In the genomic region with DNA sequence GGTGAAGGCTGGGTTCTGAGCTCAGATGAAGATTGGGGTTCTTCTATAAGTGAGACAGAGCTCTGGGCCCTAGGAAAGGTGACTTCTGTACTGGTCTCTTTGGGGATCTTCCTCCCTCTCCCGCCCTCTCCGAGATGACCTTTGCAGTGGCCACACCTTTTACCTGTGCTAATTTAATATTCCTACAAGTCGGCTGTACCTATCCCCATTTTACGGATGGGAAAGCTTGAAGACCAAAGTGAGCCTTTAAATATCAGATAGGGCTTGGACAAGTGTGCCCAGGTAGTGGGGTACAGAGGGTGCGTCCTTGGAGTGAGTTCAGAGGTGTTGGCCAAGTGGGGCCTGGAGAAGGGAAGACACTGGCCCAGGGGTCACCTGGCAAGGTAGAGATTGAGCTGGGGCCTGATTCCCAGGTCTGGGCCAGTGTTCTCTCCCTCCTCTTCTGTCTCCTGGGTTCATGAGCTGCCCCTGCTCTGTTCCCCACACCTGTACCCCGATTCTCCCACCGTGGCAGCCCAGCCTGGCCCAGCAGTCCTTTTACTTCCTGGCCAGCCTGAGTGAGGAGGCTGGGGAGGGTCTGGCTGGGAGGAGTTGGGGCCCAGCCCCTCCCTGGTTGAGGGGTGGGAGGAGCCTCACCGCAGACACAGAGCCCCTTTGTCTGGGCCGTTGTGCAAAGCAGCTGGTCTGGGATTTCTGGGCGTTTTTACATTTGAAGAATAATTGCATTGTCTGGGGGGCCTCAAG, we compare ENCODE assay signal across 13 cellular contexts. TPM values are rescaled to one million over a fixed set of nuclear protein-coding genes. Genes with fewer than 3 reads are reported as not detected.
A peak's percentile ranks its signal among the peaks of the same experiment; 100 is the strongest.
DNase-seq lines count a peak whose midpoint lies in the region; ATAC-seq and TF ChIP-seq lines count a peak whose summit lies in the region.
"Had no signal": no experiment of that assay in that cellular context is flagged by ENCODE, and none has a peak within 500 bp of the region (broad histone marks: within the 10 kb centered on the region; RNA-seq: fewer than 3 reads in every experiment).

No MANE protein-coding gene starts in this region.

- H3K27ac ChIP-seq in lower lobe of right lung: no peak overlapping the region
- H3K27ac ChIP-seq: brain microvascular endothelial cell, suprapubic skin, VCaP had no signal

- H3K4me3 Mint-ChIP-seq in Calu3 (ENCODE audit: low read depth, unreplicated experiment) (no peak overlapping the region), glutamatergic neuron (ENCODE audit: unreplicated experiment) (no peak overlapping the region), chondrocyte (ENCODE audit: unreplicated experiment) (no peak overlapping the region), T-cell (no peak overlapping the region)
- no peak overlapping the region for H3K4me3 Mint-ChIP-seq in activated T-cell treated with anti-CD3 and anti-CD28 coated beads, Interleukin-2, amount 50 U/mL, for 72 hours

- no peaks in the 10 kb centered on the region for H3K27me3 ChIP-seq in lower lobe of right lung (ENCODE audit: low read depth)
- H3K27me3 ChIP-seq: brain microvascular endothelial cell, suprapubic skin had no signal

- CTCF ChIA-PET in Calu3 (lab: Charles Lee): interaction anchor here (0.5 to 1.2 kb wide), 2 partner anchors 32 to 596 kb away, joined by 3 to 4 read pairs; no protein-coding TSS in a partner anchor
- CTCF ChIA-PET in T-cell (lab: Charles Lee): interaction anchor here in 1 of 2 donors (0.6 kb wide), 1 partner anchor 21 kb away, joined by 3 read pairs; no protein-coding TSS in a partner anchor

- intact Hi-C loops in Calu3 (cut with micrococcal nuclease; ENCODE audit: unreplicated experiment) (no loop called here), lower lobe of right lung (cut with DNase I) (no loop called here)

- H3K9me3 Mint-ChIP-seq in Calu3 (ENCODE audit: low read depth, unreplicated experiment) (no peaks in the 10 kb centered on the region), glutamatergic neuron (ENCODE audit: unreplicated experiment) (peaks cover 13% of the 10 kb centered on the region), chondrocyte (ENCODE audit: low read depth) (no peaks in the 10 kb centered on the region), T-cell (no peaks in the 10 kb centered on the region)
- no peaks in the 10 kb centered on the region for H3K9me3 Mint-ChIP-seq in activated T-cell treated with anti-CD3 and anti-CD28 coated beads, Interleukin-2, amount 50 U/mL, for 72 hours

- ATAC-seq in activated T-cell treated with anti-CD3 and anti-CD28 coated beads, Interleukin-2, amount 50 U/mL, for 72 hours (replicated peaks in 1 of 2): no peak
- ATAC-seq in T-cell (replicated peaks in 1 of 4) (no peak), lower lobe of right lung (no peak)
- ATAC-seq: Right ventricle myocardium inferior had no signal

- no TSS peak for BruUV-seq in Calu3 (replicated peaks; lab: Mats Ljungman, UMichigan)

- no peaks in the 10 kb centered on the region for H3K9me3 ChIP-seq in lower lobe of right lung
- H3K9me3 ChIP-seq: suprapubic skin had no signal

- H3K36me3 Mint-ChIP-seq in Calu3 (ENCODE audit: insufficient read depth, unreplicated experiment) (peaks cover 7% of the 10 kb centered on the region), glutamatergic neuron (ENCODE audit: unreplicated experiment) (no peaks in the 10 kb centered on the region), chondrocyte (ENCODE audit: low read depth) (no peaks in the 10 kb centered on the region), T-cell (no peaks in the 10 kb centered on the region)
- no peaks in the 10 kb centered on the region for H3K36me3 Mint-ChIP-seq in activated T-cell treated with anti-CD3 and anti-CD28 coated beads, Interleukin-2, amount 50 U/mL, for 72 hours (ENCODE audit: insufficient read depth in 2 of 2)

- H3K27ac Mint-ChIP-seq in Calu3 (ENCODE audit: unreplicated experiment) (peak overlapping the region; percentile 47), glutamatergic neuron (ENCODE audit: unreplicated experiment) (peak overlapping the region; percentile 82), chondrocyte (ENCODE audit: unreplicated experiment) (no peak overlapping the region), T-cell (no peak overlapping the region)
- H3K27ac Mint-ChIP-seq in activated T-cell treated with anti-CD3 and anti-CD28 coated beads, Interleukin-2, amount 50 U/mL, for 72 hours: no peak overlapping the region

- no peaks in the 10 kb centered on the region for H3K27me3 Mint-ChIP-seq in Calu3 (ENCODE audit: unreplicated experiment)
- peaks cover 7% of the 10 kb centered on the region for H3K27me3 Mint-ChIP-seq in glutamatergic neuron (ENCODE audit: unreplicated experiment)
- no peaks in the 10 kb centered on the region for H3K27me3 Mint-ChIP-seq in chondrocyte (ENCODE audit: low read depth)
- H3K27me3 Mint-ChIP-seq in activated T-cell treated with anti-CD3 and anti-CD28 coated beads, Interleukin-2, amount 50 U/mL, for 72 hours (ENCODE audit: low read depth): peaks cover 3% of the 10 kb centered on the region
- H3K27me3 Mint-ChIP-seq in T-cell: peaks cover 0 to 4% of the 10 kb centered on the region in 2 donors

- DNase-seq in Calu3 (peak; percentile 62), NCI-H526 treated with DMSO at 0.1 percent for 48 hours (lab: John Stamatoyannopoulos, UW) (peak; percentile 96), glutamatergic neuron (peak; percentile 43), occipital lobe (lab: John Stamatoyannopoulos, UW) (peak; percentile 55), chondrocyte (ENCODE audit: low spot score) (no peak), T-cell (no peak), lower lobe of right lung (no peak)
- DNase-seq in activated T-cell treated with anti-CD3 and anti-CD28 coated beads, Interleukin-2, amount 50 U/mL, for 72 hours: no peak
- DNase-seq: brain microvascular endothelial cell, NCI-H446 treated with DMSO at 0.1 percent for 48 hours had no signal

- peaks cover 13% of the 10 kb centered on the region for H3K4me1 ChIP-seq in lower lobe of right lung

- no peak overlapping the region for H3K4me3 ChIP-seq in lower lobe of right lung
- H3K4me3 ChIP-seq: suprapubic skin had no signal

- H3K4me1 Mint-ChIP-seq in Calu3 (ENCODE audit: low read depth, unreplicated experiment): peaks cover 36% of the 10 kb centered on the region
- H3K4me1 Mint-ChIP-seq in glutamatergic neuron (ENCODE audit: low read depth, unreplicated experiment): peaks cover 18% of the 10 kb centered on the region
- H3K4me1 Mint-ChIP-seq in chondrocyte (ENCODE audit: low read depth): peaks cover 25% of the 10 kb centered on the region
- peaks cover 36% of the 10 kb centered on the region for H3K4me1 Mint-ChIP-seq in activated T-cell treated with anti-CD3 and anti-CD28 coated beads, Interleukin-2, amount 50 U/mL, for 72 hours (ENCODE audit: low read depth)
- H3K4me1 Mint-ChIP-seq in T-cell: peaks cover 24 to 27% (median 25%) of the 10 kb centered on the region in 3 donors

- POLR2A ChIA-PET in T-cell (lab: Charles Lee): no interaction called here

- no peak for TF ChIP-seq CTCF in Calu3 (IDR thresholded peaks at IDR 0.05; ENCODE audit: unreplicated experiment)
- TF ChIP-seq CTCF in glutamatergic neuron (IDR thresholded peaks at IDR 0.05; ENCODE audit: partially characterized antibody, unreplicated experiment): no peak
- TF ChIP-seq CTCF in chondrocyte (IDR thresholded peaks at IDR 0.05): no peak
- no peak for TF ChIP-seq CTCF in lower lobe of right lung (IDR thresholded peaks at IDR 0.05)

- H3K36me3 ChIP-seq in lower lobe of right lung: no peaks in the 10 kb centered on the region
- H3K36me3 ChIP-seq: brain microvascular endothelial cell, suprapubic skin had no signal

RNA-seq across cellular contexts. Expression of a gene that starts 18.8 kb away (rescaled TPM):
- total RNA-seq in Calu3 (2022) (17.0 and 17.5 TPM in 2 replicates), glutamatergic neuron (ENCODE audit: unreplicated experiment) (14.8 TPM), occipital lobe (10.8 TPM), chondrocyte (5.9 to 17.2 TPM (median 16.2 TPM) in 3 replicates), T-cell (1 to 10 TPM in 4 of 5 donors, under 1 TPM in 1; 0.63 to 4.3 (median 2.5) TPM), lower lobe of right lung (5.3 TPM)
- total RNA-seq in activated T-cell treated with anti-CD3 and anti-CD28 coated beads, Interleukin-2, amount 50 U/mL, for 72 hours: 10 to 100 TPM; 13.3 to 19.8 TPM

Comparison
In these comparisons a context has a peak if more than half of its experiments do, and no peak if none do; other contexts are left out.
1. DNase-seq: peak in Calu3 (single experiment), NCI-H526 treated with DMSO at 0.1 percent for 48 hours (single experiment), glutamatergic neuron (single experiment) and occipital lobe (single experiment); none in chondrocyte (single experiment), activated T-cell treated with anti-CD3 and anti-CD28 coated beads, Interleukin-2, amount 50 U/mL, for 72 hours (0 of 2), T-cell (0 of 34) and lower lobe of right lung (single experiment).
2. H3K27ac Mint-ChIP-seq: peak in Calu3 (single experiment) and glutamatergic neuron (single experiment); none in chondrocyte (single experiment), activated T-cell treated with anti-CD3 and anti-CD28 coated beads, Interleukin-2, amount 50 U/mL, for 72 hours (single experiment) and T-cell (0 of 2).